ENCODE assay signal across 15 cellular contexts in the genomic region with DNA sequence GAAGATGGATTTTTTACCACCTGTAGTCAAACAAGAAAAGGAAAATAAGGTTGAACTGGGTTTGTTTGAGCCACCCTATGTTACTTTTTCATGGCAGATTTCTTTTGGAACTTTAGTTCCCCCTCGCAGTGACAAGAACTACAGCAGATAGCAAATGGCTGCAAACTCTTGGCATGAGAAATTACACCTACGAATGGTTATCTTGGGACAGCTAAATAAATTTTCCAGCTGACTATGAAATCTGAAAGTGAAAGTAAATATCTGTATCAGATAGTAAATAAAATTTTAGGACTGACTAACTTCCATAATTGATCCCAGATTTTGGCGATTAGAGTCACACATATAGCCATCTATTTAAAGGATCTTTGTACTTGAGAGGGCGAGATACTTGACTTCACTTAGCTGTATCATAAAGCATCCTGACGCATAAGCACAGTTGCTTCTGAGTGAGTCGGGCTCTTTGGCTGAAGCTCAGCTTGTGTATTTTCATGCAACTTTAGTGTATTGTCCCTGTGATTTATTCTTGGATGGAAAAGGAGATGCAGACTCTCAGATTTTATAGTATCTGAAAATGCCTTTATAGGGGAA.
DNase-seq lines count a peak whose midpoint lies in the region; ATAC-seq and TF ChIP-seq lines count a peak whose summit lies in the region.
"Had no signal": no experiment of that assay in that cellular context is flagged by ENCODE, and none has a peak within 500 bp of the region (broad histone marks: within the 10 kb centered on the region; RNA-seq: fewer than 3 reads in every experiment).

No MANE protein-coding gene starts in this region.

- H3K27me3 ChIP-seq in ascending aorta (no peaks in the 10 kb centered on the region), upper lobe of right lung (no peaks in the 10 kb centered on the region)
- H3K27me3 ChIP-seq: stomach had no signal

- H3K36me3 ChIP-seq in ascending aorta, result no peaks in the 10 kb centered on the region
- no peaks in the 10 kb centered on the region for H3K36me3 ChIP-seq in upper lobe of right lung
- H3K36me3 ChIP-seq: stomach had no signal

- TF ChIP-seq CTCF in ascending aorta (IDR thresholded peaks at IDR 0.05) (no peak), upper lobe of right lung (IDR thresholded peaks at IDR 0.05) (no peak)

- H3K4me1 ChIP-seq in ascending aorta (peaks cover 0 to 7% of the 10 kb centered on the region in 2 donors), upper lobe of right lung (peaks cover 16% of the 10 kb centered on the region)

- H3K4me3 ChIP-seq in ascending aorta, result peak overlapping the region; percentile 32 to 42
- peak overlapping the region; percentile 34 for H3K4me3 ChIP-seq in upper lobe of right lung
- H3K4me3 ChIP-seq: stomach had no signal

- ATAC-seq in upper lobe of right lung (no peak), HG03139 (IDR thresholded peaks at IDR 0.05; ENCODE audit: unreplicated experiment) (no peak)
- ATAC-seq: activated CD8-positive, alpha-beta T cell treated with anti-CD3 and anti-CD28 coated beads for 36 hours; HCT116 had no signal

- intact Hi-C loops in ascending aorta (cut with DNase I), result no loop called here
- intact Hi-C loops in upper lobe of right lung (cut with DNase I), result no loop called here

- no peak overlapping the region for H3K27ac ChIP-seq in ascending aorta
- peak overlapping the region; percentile 4 for H3K27ac ChIP-seq in upper lobe of right lung
- H3K27ac ChIP-seq: stomach had no signal

- DNase-seq in NCI-H2227 (lab: John Stamatoyannopoulos, UW; ENCODE audit: unreplicated experiment) (peak; percentile 2), NCI-H2227 treated with DMSO at 0.1 percent for 48 hours (lab: John Stamatoyannopoulos, UW) (no peak), ascending aorta (ENCODE audit: low spot score in 2 of 2) (no peak), left kidney (ENCODE audit: low read depth, low spot score) (peak; percentile 34), upper lobe of right lung (no peak), SIG-M5 (lab: John Stamatoyannopoulos, UW) (no peak), NCI-H774 (lab: John Stamatoyannopoulos, UW) (no peak)
- DNase-seq: activated CD8-positive, alpha-beta T cell treated with anti-CD3 and anti-CD28 coated beads for 36 hours; activated naive CD4-positive, alpha-beta T cell treated with anti-CD3 and anti-CD28 coated beads for 36 hours; DMS53; mesendoderm; NCI-H187; stomach had no signal

- peaks cover 0 to 5% of the 10 kb centered on the region in 2 donors for H3K9me3 ChIP-seq in ascending aorta
- no peaks in the 10 kb centered on the region for H3K9me3 ChIP-seq in upper lobe of right lung

Comparison
In these comparisons a context has a peak if more than half of its experiments do, and no peak if none do; other contexts are left out.
1. DNase-seq: peak in NCI-H2227 (single experiment) and left kidney (single experiment); none in NCI-H2227 treated with DMSO at 0.1 percent for 48 hours (single experiment), ascending aorta (0 of 2), upper lobe of right lung (single experiment), SIG-M5 (single experiment) and NCI-H774 (single experiment).